Comparison of ENCODE assay signal across 11 cellular contexts in the genomic region with DNA sequence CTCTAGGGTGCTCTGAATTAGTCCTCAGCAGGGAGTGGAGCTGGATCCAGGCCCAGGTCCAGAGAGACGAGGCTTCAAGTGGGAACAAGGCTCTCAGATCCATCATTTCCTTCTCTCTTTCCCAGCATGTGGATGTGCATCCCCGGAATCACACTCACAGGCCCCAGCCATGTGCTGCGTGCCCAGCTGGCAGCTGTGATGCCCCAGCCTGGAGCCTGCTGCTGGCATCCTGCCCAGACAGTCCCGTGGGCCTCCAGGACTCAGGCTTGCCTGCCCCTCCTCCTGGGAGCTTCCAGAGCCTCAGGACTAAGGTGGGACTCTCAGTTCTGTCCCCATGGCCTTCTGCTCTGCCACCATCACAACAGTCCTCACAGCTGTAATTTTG. TPM values are rescaled to one million over a fixed set of nuclear protein-coding genes. Genes with fewer than 3 reads are reported as not detected.
DNase-seq lines count a peak whose midpoint lies in the region; ATAC-seq and TF ChIP-seq lines count a peak whose summit lies in the region.
"Had no signal": no experiment of that assay in that cellular context is flagged by ENCODE, and none has a peak within 500 bp of the region (broad histone marks: within the 10 kb centered on the region; RNA-seq: fewer than 3 reads in every experiment).

No MANE protein-coding gene starts in this region.

- H3K4me3 Mint-ChIP-seq in HFFc6 (no peak overlapping the region), natural killer cell (no peak overlapping the region)

- H3K27me3 Mint-ChIP-seq in HFFc6 (ENCODE audit: insufficient read depth) (peaks cover 27% of the 10 kb centered on the region), natural killer cell (ENCODE audit: low read depth in 2 of 2) (peaks cover 1 to 10% of the 10 kb centered on the region in 2 donors)

- DNase-seq in NCI-H748 (lab: John Stamatoyannopoulos, UW; ENCODE audit: unreplicated experiment) (peak; percentile 55), NCI-H748 treated with DMSO at 0.1 percent for 48 hours (lab: John Stamatoyannopoulos, UW) (no peak), anterior cingulate cortex (lab: John Stamatoyannopoulos, UW) (peak in 53 of 58 donors; percentile 8 to 80 (median 58)), HFFc6 (no peak), H7 (no peak), natural killer cell (no peak)

- no peaks in the 10 kb centered on the region for H3K4me1 Mint-ChIP-seq in HFFc6 (ENCODE audit: low read depth)
- H3K4me1 Mint-ChIP-seq in natural killer cell = no peaks in the 10 kb centered on the region

- H3K27ac ChIP-seq in layer of hippocampus (ENCODE audit: low read depth, low read length) = peak overlapping the region; percentile 25
- H3K27ac ChIP-seq: brain microvascular endothelial cell, VCaP had no signal

- intact Hi-C loops in natural killer cell (cut with micrococcal nuclease) = loop anchor here (5.0 kb wide), 1 partner anchor 486 kb away; no protein-coding TSS in a partner anchor

- H3K27me3 ChIP-seq in layer of hippocampus (ENCODE audit: control insufficient read depth, insufficient read depth, low read length) (no peaks in the 10 kb centered on the region), H7 (ENCODE audit: control insufficient read depth, insufficient read depth, low read length) (no peaks in the 10 kb centered on the region)

- H3K36me3 ChIP-seq in H7 (replicated peaks; ENCODE audit: control insufficient read depth, insufficient read depth, low read length) = no peaks in the 10 kb centered on the region
- H3K36me3 ChIP-seq: brain microvascular endothelial cell had no signal

- H3K36me3 Mint-ChIP-seq in HFFc6 (ENCODE audit: low read depth) (no peaks in the 10 kb centered on the region), natural killer cell (no peaks in the 10 kb centered on the region)

- H3K4me3 ChIP-seq in H7 (ENCODE audit: insufficient read depth, low read depth, low read length) = no peak overlapping the region

- H3K9me3 Mint-ChIP-seq in HFFc6 = no peaks in the 10 kb centered on the region
- no peaks in the 10 kb centered on the region for H3K9me3 Mint-ChIP-seq in natural killer cell

- ATAC-seq in GM19452 (IDR thresholded peaks at IDR 0.05; ENCODE audit: unreplicated experiment) = no peak
- no peak for ATAC-seq in natural killer cell

- no peak for TF ChIP-seq CTCF in HFFc6 (IDR thresholded peaks at IDR 0.05)
- no peak for TF ChIP-seq CTCF in natural killer cell (IDR thresholded peaks at IDR 0.05)

- H3K27ac Mint-ChIP-seq in HFFc6 (no peak overlapping the region), natural killer cell (no peak overlapping the region)

RNA-seq across cellular contexts. Expression of gene KRT84, which starts 6.2 kb away (rescaled TPM):
- not detected for total RNA-seq in HFFc6 (2021; fragmentation: NEBNext Ultra II Directional; extraction: Animal tissue kit (Norgen Biotek cat#: 25700))
- total RNA-seq in H7 (2014; rRNA removed; shearing (Covaris generic)) = not detected in 2 replicates
- total RNA-seq in natural killer cell = not detected
- total RNA-seq: NCI-H460 had no signal

RNA-seq across cellular contexts. Expression of gene KRT82, which starts 14.5 kb away (rescaled TPM):
- not detected for total RNA-seq in HFFc6 (2021; fragmentation: NEBNext Ultra II Directional; extraction: Animal tissue kit (Norgen Biotek cat#: 25700))
- total RNA-seq in H7 (2014; rRNA removed; shearing (Covaris generic)) = not detected in 2 replicates
- not detected for total RNA-seq in natural killer cell
- total RNA-seq: NCI-H460 had no signal

RNA-seq across cellular contexts. Expression of gene KRT85, which starts 24.3 kb away (rescaled TPM):
- total RNA-seq in HFFc6 (2021; fragmentation: NEBNext Ultra II Directional; extraction: Animal tissue kit (Norgen Biotek cat#: 25700)) = not detected
- not detected in 2 replicates for total RNA-seq in H7 (2014; rRNA removed; shearing (Covaris generic))
- not detected for total RNA-seq in natural killer cell
- total RNA-seq: NCI-H460 had no signal

RNA-seq across cellular contexts. Expression of gene KRT75, which starts 42.6 kb away (rescaled TPM):
- not detected for total RNA-seq in HFFc6 (2021; fragmentation: NEBNext Ultra II Directional; extraction: Animal tissue kit (Norgen Biotek cat#: 25700))
- not detected in 2 replicates for total RNA-seq in H7 (2014; rRNA removed; shearing (Covaris generic))
- total RNA-seq in natural killer cell = not detected
- total RNA-seq: NCI-H460 had no signal

Comparison
In these comparisons a context has a peak if more than half of its experiments do, and no peak if none do; other contexts are left out.
1. DNase-seq: peak in NCI-H748 (single experiment) and anterior cingulate cortex (53 of 58); none in NCI-H748 treated with DMSO at 0.1 percent for 48 hours (single experiment), HFFc6 (single experiment), H7 (single experiment) and natural killer cell (single experiment).